8 cellular contexts compared by ENCODE assay signal in genomic region chr1:152185544-152186391, GRCh38. TPM values are rescaled to one million over a fixed set of nuclear protein-coding genes. Genes with fewer than 3 reads are reported as not detected.
A peak's percentile ranks its signal among the peaks of the same experiment; 100 is the strongest.
DNase-seq lines count a peak whose midpoint lies in the region; ATAC-seq and TF ChIP-seq lines count a peak whose summit lies in the region.

No MANE protein-coding gene starts in this region.

- ATAC-seq in HG02885 (IDR thresholded peaks at IDR 0.05; ENCODE audit: poor library complexity, unreplicated experiment): peak; percentile 68

- no peaks in the 10 kb centered on the region for H3K36me3 Mint-ChIP-seq in nephron (ENCODE audit: low read depth)

- H3K9me3 Mint-ChIP-seq in nephron: no peaks in the 10 kb centered on the region

- no peaks in the 10 kb centered on the region for H3K27me3 ChIP-seq in fibroblast of lung (ENCODE audit: control insufficient read depth, insufficient read depth, low read length)

- H3K4me2 ChIP-seq in fibroblast of lung (ENCODE audit: extremely low read depth, insufficient read depth, low read length): no peak overlapping the region

- H3K4me1 Mint-ChIP-seq in nephron: no peaks in the 10 kb centered on the region

- H3K4me3 Mint-ChIP-seq in nephron: no peak overlapping the region

- peak; percentile 7 for DNase-seq in DMS79 (lab: John Stamatoyannopoulos, UW)
- peak; percentile 19 for DNase-seq in NCI-H748 treated with DMSO at 0.1 percent for 48 hours (lab: John Stamatoyannopoulos, UW)
- peak; percentile 2 for DNase-seq in activated CD8-positive, alpha-beta memory T cell treated with anti-CD3 and anti-CD28 coated beads, Interleukin-2, amount 50 U/mL, for 24 hours (ENCODE audit: extremely low read depth)
- peak; percentile 61 to 71 for DNase-seq in fibroblast of lung (ENCODE audit: low read depth in 2 of 2)
- no peak for DNase-seq in GF-D8 (lab: John Stamatoyannopoulos, UW)
- DNase-seq in ecto neural progenitor cell (ENCODE audit: low spot score): no peak

- TF ChIP-seq CTCF in fibroblast of lung (conservative IDR thresholded peaks at IDR 0.05 in 1 of 2, IDR thresholded peaks at IDR 0.05 in 1 of 2; ENCODE audit: low read depth in 1 of 2, low read length in 2 of 2): peak; percentile 88
- peak; percentile 49 to 65 (median 55) for TF ChIP-seq CTCF in nephron (IDR thresholded peaks at IDR 0.05; ENCODE audit: unreplicated experiment in 3 of 3)

- H3K27me3 Mint-ChIP-seq in nephron (ENCODE audit: low read depth): peaks cover 4% of the 10 kb centered on the region

- H3K9me3 ChIP-seq in fibroblast of lung (ENCODE audit: control insufficient read depth, insufficient read depth, low read depth, low read length): no peaks in the 10 kb centered on the region

- H3K9ac ChIP-seq in fibroblast of lung (ENCODE audit: insufficient read depth, low read length): no peak overlapping the region

- H3K4me3 ChIP-seq in fibroblast of lung (replicated peaks in 1 of 4; ENCODE audit: control extremely low read depth in 1 of 4, insufficient read depth in 1 of 4, low read depth in 3 of 4, low read length in 4 of 4): no peak overlapping the region

- H3K27ac ChIP-seq in fibroblast of lung (ENCODE audit: insufficient read depth, low read length): no peak overlapping the region

- no peaks in the 10 kb centered on the region for H3K36me3 ChIP-seq in fibroblast of lung (ENCODE audit: control insufficient read depth, insufficient read depth, low read length)

- no peak overlapping the region for H2AFZ ChIP-seq in fibroblast of lung (ENCODE audit: low read length)

- H3K27ac Mint-ChIP-seq in nephron: no peak overlapping the region

- no peaks in the 10 kb centered on the region for H3K79me2 ChIP-seq in fibroblast of lung (ENCODE audit: control insufficient read depth, insufficient read depth, low read length)

- no peaks in the 10 kb centered on the region for H4K20me1 ChIP-seq in fibroblast of lung (ENCODE audit: control insufficient read depth, extremely low read depth, insufficient read depth, low read length)

- H3K4me1 ChIP-seq in fibroblast of lung (ENCODE audit: control insufficient read depth, extremely low read depth, insufficient read depth, low read length): peaks cover 8% of the 10 kb centered on the region

RNA-seq across cellular contexts. Expression of gene RPTN, which starts 26.7 kb away (rescaled TPM):
- total RNA-seq in fibroblast of lung: not detected in 2 replicates
- not detected in 2 replicates for polyA plus RNA-seq in fibroblast of lung
- polyA plus RNA-seq in fibroblast of lung (2012): not detected in 2 replicates
- not detected in 2 replicates for polyA minus RNA-seq in fibroblast of lung (ENCODE audit: low replicate concordance)

RNA-seq across cellular contexts. Expression of gene HRNR, which starts 38.2 kb away (rescaled TPM):
- not detected in 2 replicates for total RNA-seq in fibroblast of lung
- polyA plus RNA-seq in fibroblast of lung: not detected in 2 replicates
- 0.01 and 0.07 TPM in 2 replicates for polyA plus RNA-seq in fibroblast of lung (2012)
- polyA minus RNA-seq in fibroblast of lung (ENCODE audit: low replicate concordance): 0.30 TPM in 1 of 2 replicates, not detected in the other

Comparison
In these comparisons a context has a peak if more than half of its experiments do, and no peak if none do; other contexts are left out.
1. DNase-seq: peak in DMS79 (single experiment), NCI-H748 treated with DMSO at 0.1 percent for 48 hours (single experiment), activated CD8-positive, alpha-beta memory T cell treated with anti-CD3 and anti-CD28 coated beads, Interleukin-2, amount 50 U/mL, for 24 hours (single experiment) and fibroblast of lung (2 of 2); none in GF-D8 (single experiment) and ecto neural progenitor cell (single experiment).